Comparison of ENCODE assay signal across 18 cellular contexts in the genomic region with DNA sequence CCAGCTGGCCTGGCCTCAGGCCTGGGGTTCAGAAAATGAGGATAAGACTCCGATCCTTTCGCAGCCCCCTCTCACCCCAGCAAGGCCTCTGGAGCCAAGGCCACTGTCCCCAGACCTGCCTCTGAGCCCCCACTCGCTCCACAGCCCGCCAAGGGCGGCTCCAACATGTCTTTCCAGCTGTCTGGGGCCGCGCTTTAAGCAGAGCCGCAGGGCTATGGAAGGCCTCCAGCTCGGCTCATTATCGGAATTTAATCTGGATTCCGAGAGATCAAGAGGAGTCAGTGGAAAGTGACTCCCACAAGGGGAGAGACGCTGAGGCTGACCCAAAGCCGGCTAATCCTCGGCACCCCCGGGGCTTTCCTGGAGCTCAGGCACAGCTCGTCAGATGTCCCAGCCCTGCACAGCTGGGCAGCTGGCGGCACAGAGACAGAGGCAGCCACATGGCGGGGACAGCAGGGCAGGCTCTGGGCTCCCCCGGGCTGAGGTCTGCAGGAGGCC. TPM values are rescaled to one million over a fixed set of nuclear protein-coding genes. Genes with fewer than 3 reads are reported as not detected.
DNase-seq lines count a peak whose midpoint lies in the region; ATAC-seq and TF ChIP-seq lines count a peak whose summit lies in the region.
"Had no signal": no experiment of that assay in that cellular context is flagged by ENCODE, and none has a peak within 500 bp of the region (broad histone marks: within the 10 kb centered on the region; RNA-seq: fewer than 3 reads in every experiment).

No MANE protein-coding gene starts in this region.

- H3K27ac ChIP-seq in Panc1 (ENCODE audit: low read length) = no peak overlapping the region
- H3K27ac ChIP-seq in ascending aorta = no peak overlapping the region
- H3K27ac ChIP-seq: BLaER1 treated with 17β-estradiol and CSF1 and Interleukin-3, amounts not matched to agents 10 nM and 100 nM; VCaP had no signal

- H3K36me3 Mint-ChIP-seq in glutamatergic neuron (ENCODE audit: unreplicated experiment) (no peaks in the 10 kb centered on the region), T-helper 17 cell (ENCODE audit: low read depth) (peaks cover 2% of the 10 kb centered on the region)
- H3K36me3 Mint-ChIP-seq: immature natural killer cell had no signal

- CTCF ChIA-PET in Panc1 (lab: Charles Lee) = no interaction called here

- peaks cover 11% of the 10 kb centered on the region for H3K4me1 Mint-ChIP-seq in glutamatergic neuron (ENCODE audit: low read depth, unreplicated experiment)
- H3K4me1 Mint-ChIP-seq in T-helper 17 cell = no peaks in the 10 kb centered on the region
- H3K4me1 Mint-ChIP-seq: immature natural killer cell; stimulated activated naive CD8-positive, alpha-beta T cell treated with anti-CD3 and anti-CD28 coated beads, Interleukin-15, amount 100 ng/mL, for 72 hours had no signal

- no peaks in the 10 kb centered on the region for H3K36me3 ChIP-seq in Panc1 (ENCODE audit: control insufficient read depth, insufficient read depth, low read length)
- H3K36me3 ChIP-seq in ascending aorta = no peaks in the 10 kb centered on the region
- H3K36me3 ChIP-seq: BLaER1 treated with 17β-estradiol and CSF1 and Interleukin-3, amounts not matched to agents 10 nM and 100 nM had no signal

- in situ Hi-C loops in Panc1 (cut with HindIII; ENCODE audit: low pct_unique_long_range_greater_than_20kb, low sequenced_read_pairs) = no loop called here

- H3K27me3 Mint-ChIP-seq in glutamatergic neuron (ENCODE audit: unreplicated experiment) = peaks cover 10% of the 10 kb centered on the region
- peaks cover 43% of the 10 kb centered on the region for H3K27me3 Mint-ChIP-seq in T-helper 17 cell

- DNase-seq in ELR (ENCODE audit: low read depth) (peak; percentile 25), Panc1 (ENCODE audit: low read depth, low spot score) (no peak), glutamatergic neuron (peak; percentile 67), retina (peak; percentile 65), HCEC 1CT (no peak), ascending aorta (ENCODE audit: low spot score in 2 of 2) (no peak), T-helper 17 cell (no peak)
- DNase-seq in activated naive CD4-positive, alpha-beta T cell treated with Interleukin-2 at 50 U/mL for 16 hours = no peak
- DNase-seq: activated gamma-delta T cell; DMS79 treated with DMSO at 0.1 percent for 48 hours; immature natural killer cell; NCI-H1092 treated with DMSO at 0.1 percent for 48 hours; stimulated activated CD4-positive, alpha-beta T cell treated with anti-CD3 and anti-CD28 coated beads, Interleukin-12 subunit alpha, Interleukin-12 subunit beta, amount 100 ng/mL, for 4 hours; stimulated activated naive CD8-positive, alpha-beta T cell treated with anti-CD3 and anti-CD28 coated beads, Interleukin-15, amount 100 ng/mL, for 72 hours had no signal

- H3K4me3 ChIP-seq in Panc1 (ENCODE audit: low read depth in 2 of 2, low read length in 2 of 2) (no peak overlapping the region), ascending aorta (no peak overlapping the region)
- H3K4me3 ChIP-seq: BLaER1 treated with 17β-estradiol and CSF1 and Interleukin-3, amounts not matched to agents 10 nM and 100 nM; K562 had no signal

- H3K27ac Mint-ChIP-seq in glutamatergic neuron (ENCODE audit: unreplicated experiment) (peak overlapping the region; percentile 74), T-helper 17 cell (no peak overlapping the region)
- H3K27ac Mint-ChIP-seq: immature natural killer cell had no signal

- POLR2A ChIA-PET in Panc1 (lab: Charles Lee) = no interaction called here

- intact Hi-C loops in Panc1 (cut with micrococcal nuclease; ENCODE audit: unreplicated experiment) (no loop called here), ascending aorta (cut with DNase I) (no loop called here)

- H3K9me3 Mint-ChIP-seq in glutamatergic neuron (ENCODE audit: unreplicated experiment) = peaks cover 3% of the 10 kb centered on the region
- H3K9me3 Mint-ChIP-seq: immature natural killer cell; stimulated activated naive CD8-positive, alpha-beta T cell treated with anti-CD3 and anti-CD28 coated beads, Interleukin-15, amount 100 ng/mL, for 72 hours had no signal

- H3K4me1 ChIP-seq in Panc1 (ENCODE audit: control insufficient read depth, insufficient read depth, low read length) = no peaks in the 10 kb centered on the region; the same call in 1 of the 2 replicates
- H3K4me1 ChIP-seq in ascending aorta = no peaks in the 10 kb centered on the region

- H3K4me3 Mint-ChIP-seq in glutamatergic neuron (ENCODE audit: unreplicated experiment) (no peak overlapping the region), T-helper 17 cell (no peak overlapping the region)
- H3K4me3 Mint-ChIP-seq: immature natural killer cell; stimulated activated naive CD8-positive, alpha-beta T cell treated with anti-CD3 and anti-CD28 coated beads, Interleukin-15, amount 100 ng/mL, for 72 hours had no signal

- TF ChIP-seq CTCF in Panc1 (IDR thresholded peaks at IDR 0.05) (no peak), glutamatergic neuron (IDR thresholded peaks at IDR 0.05; ENCODE audit: partially characterized antibody, unreplicated experiment) (no peak), ascending aorta (IDR thresholded peaks at IDR 0.05) (no peak)

- ATAC-seq in Panc1 = 0 out of 2 replicates have a peak, but pooled peaks have one; percentile 28
- no peak for ATAC-seq in T-helper 17 cell
- ATAC-seq: K562; stimulated activated naive CD8-positive, alpha-beta T cell treated with anti-CD3 and anti-CD28 coated beads, Interleukin-15, amount 100 ng/mL, for 72 hours had no signal

- no peaks in the 10 kb centered on the region for H3K27me3 ChIP-seq in Panc1 (ENCODE audit: control insufficient read depth, insufficient read depth, low read length)
- H3K27me3 ChIP-seq in ascending aorta = no peaks in the 10 kb centered on the region

- no peaks in the 10 kb centered on the region for H3K9me3 ChIP-seq in Panc1 (ENCODE audit: control insufficient read depth, insufficient read depth, low read depth, low read length)
- no peaks in the 10 kb centered on the region for H3K9me3 ChIP-seq in ascending aorta
- no peaks in the 10 kb centered on the region for H3K9me3 ChIP-seq in T-helper 17 cell (ENCODE audit: control insufficient read depth, low read length, poor library complexity, severe bottlenecking)

- BruUV-seq in Panc1 (replicated peaks; lab: Mats Ljungman, UMichigan) = no TSS peak

RNA-seq across cellular contexts. Expression of a gene that starts 41.8 kb away (rescaled TPM):
- total RNA-seq in Panc1 (2021; ENCODE audit: unreplicated experiment) (11.5 TPM), glutamatergic neuron (ENCODE audit: unreplicated experiment) (8.7 TPM), ascending aorta (not detected), T-helper 17 cell (not detected)
- polyA plus RNA-seq in Panc1 (2012; ENCODE audit: insufficient read length) = 13.0 TPM
- total RNA-seq: osteocyte had no signal
- polyA plus RNA-seq: immature natural killer cell, K562 had no signal

Comparison
In these comparisons a context has a peak if more than half of its experiments do, and no peak if none do; other contexts are left out.
1. DNase-seq: peak in ELR (single experiment), glutamatergic neuron (single experiment) and retina (single experiment); none in Panc1 (single experiment), HCEC 1CT (single experiment), ascending aorta (0 of 2), T-helper 17 cell (0 of 3) and activated naive CD4-positive, alpha-beta T cell treated with Interleukin-2 at 50 U/mL for 16 hours (single experiment).